ENCODE assay signal across 13 cellular contexts in the genomic region with DNA sequence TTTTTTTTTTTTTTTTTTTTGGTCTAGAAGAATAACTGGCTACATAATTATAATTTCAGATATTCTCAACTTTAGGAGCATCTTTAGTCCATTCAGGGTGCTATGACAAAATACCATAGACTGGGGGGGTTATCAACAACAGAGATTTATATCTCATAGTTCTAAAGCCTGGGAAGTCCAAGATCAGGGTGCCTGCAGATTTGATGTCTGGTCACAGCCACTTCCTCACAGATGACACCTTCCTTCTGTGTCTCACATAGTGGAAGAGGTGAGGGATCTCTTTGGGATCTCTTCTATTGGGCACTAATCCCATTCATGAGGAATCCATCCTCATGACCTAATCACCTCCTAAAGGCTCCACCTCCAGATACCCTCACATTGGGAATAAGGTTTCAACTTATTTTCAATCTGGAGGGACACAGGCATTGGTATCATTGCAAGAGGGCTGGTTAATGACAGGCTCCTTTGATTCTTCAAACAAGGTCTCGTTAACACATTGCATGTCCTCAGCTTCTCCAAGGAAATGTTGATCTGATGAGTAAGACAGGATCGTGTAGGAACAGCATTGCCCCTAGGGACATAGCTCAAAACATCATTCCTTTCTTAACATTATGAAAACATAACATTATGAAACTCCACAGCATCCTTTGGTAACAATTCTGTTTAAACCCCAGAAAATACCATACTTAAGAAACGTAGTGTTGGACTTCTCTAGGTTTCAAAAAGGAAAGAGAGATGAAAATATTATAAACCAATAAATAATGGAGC.
DNase-seq lines count a peak whose midpoint lies in the region; TF ChIP-seq lines count a peak whose summit lies in the region.
"Had no signal": no experiment of that assay in that cellular context is flagged by ENCODE, and none has a peak within 500 bp of the region (broad histone marks: within the 10 kb centered on the region; RNA-seq: fewer than 3 reads in every experiment).

No MANE protein-coding gene starts in this region.

- H3K4me1 Mint-ChIP-seq in mesothelial cell of epicardium: no peaks in the 10 kb centered on the region
- H3K4me1 Mint-ChIP-seq: activated T-helper 17 cell treated with anti-CD3 and anti-CD28 coated beads, Interleukin-2, amount 50 U/mL, for 72 hours had no signal

- DNase-seq in HT1080 (ENCODE audit: low read depth): peak; percentile 52
- DNase-seq in brain microvascular endothelial cell: peak; percentile 80
- DNase-seq in foreskin fibroblast: peak; percentile 81 to 91
- DNase-seq in NCI-H510A treated with DMSO at 0.1 percent for 48 hours (lab: John Stamatoyannopoulos, UW): no peak
- DNase-seq in NCI-H345 (lab: John Stamatoyannopoulos, UW): no peak
- DNase-seq in mesothelial cell of epicardium (ENCODE audit: low spot score in 2 of 2, unreplicated experiment in 2 of 2): no peak
- DNase-seq in GM10248 (ENCODE audit: extremely low spot score): no peak
- DNase-seq: anterior cingulate cortex; CD8-positive, alpha-beta T cell; NCI-H82; Peyer's patch had no signal

- peaks cover 17% of the 10 kb centered on the region for H3K9me3 Mint-ChIP-seq in mesothelial cell of epicardium
- H3K9me3 Mint-ChIP-seq: activated T-helper 17 cell treated with anti-CD3 and anti-CD28 coated beads, Interleukin-2, amount 50 U/mL, for 72 hours had no signal

- CTCF ChIA-PET in GM10248 (lab: Yijun Ruan, JAX): no interaction called here

- TF ChIP-seq CTCF in brain microvascular endothelial cell (IDR thresholded peaks at IDR 0.05; ENCODE audit: low read depth, low read length, missing control alignments) (no peak), foreskin fibroblast (IDR thresholded peaks at IDR 0.05; ENCODE audit: low read depth, low read length) (no peak), mesothelial cell of epicardium (IDR thresholded peaks at IDR 0.05; ENCODE audit: unreplicated experiment) (no peak), GM10248 (IDR thresholded peaks at IDR 0.05; ENCODE audit: control extremely low read depth, extremely low read depth, low read depth, missing control alignments) (no peak)

- in situ Hi-C loops in brain microvascular endothelial cell (cut with HindIII; ENCODE audit: low pct_ligation_motif_present, low sequenced_read_pairs): no loop called here

- no peaks in the 10 kb centered on the region for H3K27me3 ChIP-seq in brain microvascular endothelial cell (replicated peaks)
- H3K27me3 ChIP-seq: Peyer's patch had no signal

- H3K4me3 Mint-ChIP-seq in mesothelial cell of epicardium: no peak overlapping the region
- H3K4me3 Mint-ChIP-seq: activated T-helper 17 cell treated with anti-CD3 and anti-CD28 coated beads, Interleukin-2, amount 50 U/mL, for 72 hours; CD8-positive, alpha-beta T cell had no signal

- no peak overlapping the region for H3K27ac Mint-ChIP-seq in mesothelial cell of epicardium
- H3K27ac Mint-ChIP-seq: activated T-helper 17 cell treated with anti-CD3 and anti-CD28 coated beads, Interleukin-2, amount 50 U/mL, for 72 hours; CD8-positive, alpha-beta T cell had no signal

- no peaks in the 10 kb centered on the region for H3K36me3 ChIP-seq in brain microvascular endothelial cell (replicated peaks)
- H3K36me3 ChIP-seq: Peyer's patch had no signal

- H3K4me3 ChIP-seq in brain microvascular endothelial cell (ENCODE audit: low read depth, low read length): no peak overlapping the region
- H3K4me3 ChIP-seq in foreskin fibroblast (ENCODE audit: low read depth in 1 of 2, low read length in 2 of 2): no peak overlapping the region
- H3K4me3 ChIP-seq: GM12878, Peyer's patch had no signal

- H3K27ac ChIP-seq in brain microvascular endothelial cell: peak overlapping the region; percentile 85
- H3K27ac ChIP-seq: Peyer's patch had no signal

- H3K27me3 Mint-ChIP-seq in mesothelial cell of epicardium (ENCODE audit: low read depth): no peaks in the 10 kb centered on the region
- H3K27me3 Mint-ChIP-seq: activated T-helper 17 cell treated with anti-CD3 and anti-CD28 coated beads, Interleukin-2, amount 50 U/mL, for 72 hours had no signal

- POLR2A ChIA-PET in GM10248 (lab: Yijun Ruan, JAX): no interaction called here

- H3K36me3 Mint-ChIP-seq in mesothelial cell of epicardium: peaks cover 9% of the 10 kb centered on the region
- H3K36me3 Mint-ChIP-seq: CD8-positive, alpha-beta T cell had no signal

Comparison
In these comparisons a context has a peak if more than half of its experiments do, and no peak if none do; other contexts are left out.
1. DNase-seq: peak in HT1080 (single experiment), brain microvascular endothelial cell (single experiment) and foreskin fibroblast (2 of 2); none in NCI-H510A treated with DMSO at 0.1 percent for 48 hours (single experiment), NCI-H345 (single experiment), mesothelial cell of epicardium (0 of 2) and GM10248 (single experiment).